Comparison of ENCODE assay signal across 20 cellular contexts in the genomic region with DNA sequence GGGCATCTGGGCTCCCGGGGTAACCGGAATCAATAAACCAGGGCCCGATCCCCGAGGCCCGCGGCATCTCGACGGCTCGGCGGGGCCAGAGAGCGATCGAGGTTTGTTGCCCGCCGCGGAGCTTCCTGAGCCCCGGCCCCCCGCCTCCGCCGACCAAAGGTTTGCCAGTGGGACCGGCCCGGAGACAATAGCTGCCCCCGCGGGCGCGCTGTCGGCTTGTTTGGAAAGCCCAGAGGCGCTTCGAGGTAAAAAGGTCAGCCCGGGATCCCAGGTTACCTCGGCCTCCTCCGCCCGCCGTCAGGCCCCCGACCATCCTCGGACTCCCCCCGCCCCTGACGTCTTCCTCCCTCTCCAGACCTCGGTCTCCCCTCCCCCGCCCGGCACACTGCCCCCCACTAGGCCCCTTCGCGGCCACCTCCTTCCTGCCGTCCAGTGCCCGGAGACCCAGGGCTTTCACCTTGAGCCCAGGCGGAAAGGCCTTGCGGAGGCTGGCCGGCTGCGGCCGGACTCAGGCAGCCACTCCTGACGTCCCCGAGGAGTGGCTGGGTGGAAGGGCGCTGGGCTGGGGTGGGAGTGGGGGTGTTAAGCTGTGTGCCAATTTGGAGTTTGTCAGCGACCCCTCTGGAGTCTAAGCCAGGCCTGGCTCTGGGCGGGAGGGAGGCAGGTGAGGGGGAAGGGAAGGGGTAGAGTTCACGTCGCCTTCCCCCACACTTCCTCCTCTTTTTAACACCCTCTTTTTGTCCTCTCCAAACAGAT. TPM values are rescaled to one million over a fixed set of nuclear protein-coding genes. Genes with fewer than 3 reads are reported as not detected.
DNase-seq lines count a peak whose midpoint lies in the region; ATAC-seq and TF ChIP-seq lines count a peak whose summit lies in the region.
"Had no signal": no experiment of that assay in that cellular context is flagged by ENCODE, and none has a peak within 500 bp of the region (broad histone marks: within the 10 kb centered on the region; RNA-seq: fewer than 3 reads in every experiment).

No MANE protein-coding gene starts in this region.

- peak overlapping the region; percentile 73 for H3K27ac ChIP-seq in trophoblast cell (ENCODE audit: low read depth, low read length)
- H3K27ac ChIP-seq: 22Rv1, brain microvascular endothelial cell, KMS-11 had no signal

- H3K23ac ChIP-seq in trophoblast cell (ENCODE audit: low read length) = no peak overlapping the region

- DNase-seq in NCI-H146 (lab: John Stamatoyannopoulos, UW) (peak; percentile 43), NCI-H146 treated with DMSO at 0.1 percent for 48 hours (lab: John Stamatoyannopoulos, UW; ENCODE audit: unreplicated experiment) (no peak), WTC11 (ENCODE audit: low spot score) (peak; percentile 75), iPS-NIHi7 (ENCODE audit: extremely low spot score) (peak; percentile 56), trophoblast cell (no peak)
- no peak for DNase-seq in activated T-cell treated with anti-CD3 and anti-CD28 coated beads, Interleukin-2, amount 50 U/mL, for 24 hours
- DNase-seq: activated CD4-positive, alpha-beta memory T cell treated with anti-CD3 and anti-CD28 coated beads for 36 hours; brain microvascular endothelial cell; CD4-positive, alpha-beta memory T cell; effector memory CD8-positive, alpha-beta T cell; NCI-H187; NCI-H69; occipital lobe; RPMI8226 had no signal

- peaks cover 29% of the 10 kb centered on the region for H3K79me1 ChIP-seq in trophoblast cell (ENCODE audit: low read length)

- ATAC-seq in WTC11 (peak; percentile 37), HG03571 (IDR thresholded peaks at IDR 0.05; ENCODE audit: unreplicated experiment) (no peak), HG02610 (IDR thresholded peaks at IDR 0.05; ENCODE audit: unreplicated experiment) (no peak)
- ATAC-seq: effector memory CD8-positive, alpha-beta T cell; left colon had no signal

- no peak overlapping the region for H3K4me3 ChIP-seq in trophoblast cell (ENCODE audit: low read depth, low read length)

- no CpG with 5 or more reads among the region's 56 CpGs for WGBS in trophoblast cell (ENCODE audit: extremely low coverage, insufficient coverage, insufficient read length)

- H3K18ac ChIP-seq in trophoblast cell (ENCODE audit: low read length) = peak overlapping the region; percentile 62

- peaks cover 100% of the 10 kb centered on the region for H3K27me3 Mint-ChIP-seq in WTC11 (ENCODE audit: low read depth)
- H3K27me3 Mint-ChIP-seq in activated T-cell treated with anti-CD3 and anti-CD28 coated beads, Interleukin-2, amount 50 U/mL, for 24 hours = peaks cover 56% of the 10 kb centered on the region

- no peak overlapping the region for H2AK5ac ChIP-seq in trophoblast cell (ENCODE audit: low read length)

- no peak overlapping the region for H3K27ac Mint-ChIP-seq in WTC11
- H3K27ac Mint-ChIP-seq in activated T-cell treated with anti-CD3 and anti-CD28 coated beads, Interleukin-2, amount 50 U/mL, for 24 hours = no peak overlapping the region
- H3K27ac Mint-ChIP-seq: activated CD4-positive, alpha-beta memory T cell treated with anti-CD3 and anti-CD28 coated beads for 36 hours; effector memory CD8-positive, alpha-beta T cell had no signal

- no peaks in the 10 kb centered on the region for H3K79me2 ChIP-seq in trophoblast cell (ENCODE audit: control insufficient read depth, insufficient read depth, low read length, poor library complexity)

- H2AFZ ChIP-seq in trophoblast cell (ENCODE audit: insufficient read depth, low read length, poor library complexity) = peak overlapping the region; percentile 64

- TF ChIP-seq CTCF in WTC11 (IDR thresholded peaks at IDR 0.05) = no peak

- peak overlapping the region; percentile 59 for H3K4ac ChIP-seq in trophoblast cell (ENCODE audit: low read depth, low read length)

- peak overlapping the region; percentile 87 for H4K8ac ChIP-seq in trophoblast cell (ENCODE audit: low read depth, low read length)

- H3K9ac ChIP-seq in trophoblast cell (ENCODE audit: low read length) = no peak overlapping the region
- H3K9ac ChIP-seq: KMS-11 had no signal

- peak overlapping the region; percentile 94 for H2BK12ac ChIP-seq in trophoblast cell (ENCODE audit: low read length)

- peak overlapping the region; percentile 63 for H3K14ac ChIP-seq in trophoblast cell (ENCODE audit: low read length)

- no peaks in the 10 kb centered on the region for H3K9me3 Mint-ChIP-seq in WTC11
- H3K9me3 Mint-ChIP-seq in activated T-cell treated with anti-CD3 and anti-CD28 coated beads, Interleukin-2, amount 50 U/mL, for 24 hours = no peaks in the 10 kb centered on the region
- H3K9me3 Mint-ChIP-seq: activated CD4-positive, alpha-beta memory T cell treated with anti-CD3 and anti-CD28 coated beads for 36 hours; CD4-positive, alpha-beta memory T cell; effector memory CD8-positive, alpha-beta T cell had no signal

- no peaks in the 10 kb centered on the region for H3K9me3 ChIP-seq in trophoblast cell (ENCODE audit: insufficient read depth, low read depth, low read length)

- H3K4me1 Mint-ChIP-seq in WTC11 = peaks cover 59% of the 10 kb centered on the region
- H3K4me1 Mint-ChIP-seq in activated T-cell treated with anti-CD3 and anti-CD28 coated beads, Interleukin-2, amount 50 U/mL, for 24 hours (ENCODE audit: low read depth) = peaks cover 5% of the 10 kb centered on the region

- peak overlapping the region; percentile 68 for H2BK5ac ChIP-seq in trophoblast cell (ENCODE audit: low read depth, low read length, poor library complexity)

- H3K27me3 ChIP-seq in trophoblast cell (ENCODE audit: insufficient read depth, low read length) = no peaks in the 10 kb centered on the region

- H3K4me2 ChIP-seq in trophoblast cell (ENCODE audit: low read length) = peak overlapping the region; percentile 46
- H3K4me2 ChIP-seq: KMS-11 had no signal

- no peaks in the 10 kb centered on the region for H3K36me3 ChIP-seq in trophoblast cell (ENCODE audit: control insufficient read depth in 1 of 2, insufficient read depth in 2 of 2, low read length in 2 of 2)
- H3K36me3 ChIP-seq: brain microvascular endothelial cell had no signal

- CTCF ChIA-PET in WTC11 (lab: Charles Lee) = interaction anchor here (1.0 to 1.4 kb wide), 5 partner anchors 14 to 357 kb away, joined by 3 to 5 read pairs (median 3); no protein-coding TSS in a partner anchor

- POLR2A ChIA-PET in WTC11 (lab: Charles Lee) = interaction anchor here (0.5 to 0.7 kb wide), 3 partner anchors 25 to 491 kb away, joined by 3 to 5 read pairs (median 3); no protein-coding TSS in a partner anchor

- no peaks in the 10 kb centered on the region for H3K36me3 Mint-ChIP-seq in WTC11
- no peaks in the 10 kb centered on the region for H3K36me3 Mint-ChIP-seq in activated T-cell treated with anti-CD3 and anti-CD28 coated beads, Interleukin-2, amount 50 U/mL, for 24 hours (ENCODE audit: low read depth)
- H3K36me3 Mint-ChIP-seq: activated CD4-positive, alpha-beta memory T cell treated with anti-CD3 and anti-CD28 coated beads for 36 hours; CD4-positive, alpha-beta memory T cell had no signal

- H3K4me1 ChIP-seq in trophoblast cell (ENCODE audit: control insufficient read depth in 1 of 2, insufficient read depth in 2 of 2, low read length in 2 of 2) = peaks cover 29 to 36% of the 10 kb centered on the region in 2 experiments

- peak overlapping the region; percentile 67 for H2BK120ac ChIP-seq in trophoblast cell (ENCODE audit: insufficient read depth, low read length, poor library complexity)

- H3K4me3 Mint-ChIP-seq in WTC11 = peak overlapping the region; percentile 70
- no peak overlapping the region for H3K4me3 Mint-ChIP-seq in activated T-cell treated with anti-CD3 and anti-CD28 coated beads, Interleukin-2, amount 50 U/mL, for 24 hours
- H3K4me3 Mint-ChIP-seq: activated CD4-positive, alpha-beta memory T cell treated with anti-CD3 and anti-CD28 coated beads for 36 hours had no signal

- peak overlapping the region; percentile 91 for H4K91ac ChIP-seq in trophoblast cell (ENCODE audit: low read depth, low read length)

- peak overlapping the region; percentile 48 for H4K12ac ChIP-seq in trophoblast cell (ENCODE audit: low read depth, low read length)

TF ChIP-seq in WTC11, 78 proteins besides CTCF, POLR2A, EP300 and RAD21:
- no peak for TF ChIP-seq CREB1 (CRISPR knock-in tag; IDR thresholded peaks at IDR 0.05)
- peak; percentile 79 for TF ChIP-seq ZNF423 (CRISPR knock-in tag; IDR thresholded peaks at IDR 0.05)

RNA-seq across cellular contexts. Expression of a gene that starts 3.6 kb away (rescaled TPM):
- total RNA-seq in WTC11 (2021) = 0.41 to 0.63 TPM (median 0.55 TPM) in 3 replicates
- 0.04 and 0.06 TPM in 2 replicates for polyA plus RNA-seq in trophoblast cell (2013)
- total RNA-seq: activated CD4-positive, alpha-beta memory T cell treated with anti-CD3 and anti-CD28 coated beads for 36 hours; CD4-positive, alpha-beta memory T cell; frontal cortex; left colon; occipital lobe had no signal
- polyA plus RNA-seq: CD4-positive, alpha-beta memory T cell had no signal

RNA-seq across cellular contexts. Expression of a gene that starts 17.7 kb away (rescaled TPM):
- total RNA-seq in WTC11 (2021) = 1.3 to 3.7 TPM (median 2.0 TPM) in 3 replicates
- polyA plus RNA-seq in trophoblast cell (2013) = 30.4 and 31.0 TPM in 2 replicates
- total RNA-seq: frontal cortex had no signal

RNA-seq across cellular contexts. Expression of a gene that starts 51.0 kb away (rescaled TPM):
- total RNA-seq in WTC11 (2021) = 0.04 TPM in 1 of 3 replicates, not detected in the others
- 5.5 and 6.2 TPM in 2 replicates for polyA plus RNA-seq in trophoblast cell (2013)
- total RNA-seq: frontal cortex, occipital lobe had no signal

Comparison
In these comparisons a context has a peak if more than half of its experiments do, and no peak if none do; other contexts are left out.
1. DNase-seq: peak in NCI-H146 (single experiment), WTC11 (single experiment) and iPS-NIHi7 (single experiment); none in NCI-H146 treated with DMSO at 0.1 percent for 48 hours (single experiment), trophoblast cell (0 of 2) and activated T-cell treated with anti-CD3 and anti-CD28 coated beads, Interleukin-2, amount 50 U/mL, for 24 hours (single experiment).